Comparison of ENCODE assay signal across 17 cellular contexts in the genomic region with DNA sequence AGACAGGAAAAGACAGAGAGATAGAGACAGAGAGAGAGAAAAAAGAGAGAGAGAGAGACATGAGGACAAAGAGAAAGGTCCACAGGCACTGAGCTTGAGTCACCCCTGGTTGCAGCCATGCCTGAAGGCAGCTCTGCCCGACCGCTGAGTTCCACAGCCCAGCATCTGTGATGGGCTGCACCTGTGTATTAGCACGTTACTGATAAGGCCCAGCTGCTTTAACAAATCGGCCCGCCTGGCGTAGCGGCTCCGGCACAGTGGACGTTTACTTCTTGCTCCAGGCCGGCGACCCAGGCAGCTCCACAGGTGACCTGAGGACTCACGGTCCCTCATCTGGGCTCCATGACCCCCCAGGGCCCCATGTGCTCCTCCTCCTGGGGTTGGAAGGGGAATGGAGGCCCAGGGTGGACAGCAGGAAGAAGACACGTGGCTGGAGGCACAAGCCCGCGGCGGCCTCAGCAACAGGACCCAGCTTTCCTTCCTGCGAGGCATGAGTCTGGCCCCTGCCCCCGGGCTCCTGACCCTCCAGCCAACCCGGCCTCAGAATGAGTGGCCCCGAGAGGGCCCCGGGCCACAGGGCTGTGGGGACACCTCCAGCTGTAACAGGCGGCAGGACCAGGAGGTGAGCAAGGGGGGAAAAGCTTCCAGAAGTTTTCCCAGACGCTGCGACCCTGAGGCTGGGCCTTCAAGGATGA. TPM values are rescaled to one million over a fixed set of nuclear protein-coding genes. Genes with fewer than 3 reads are reported as not detected.
A peak's percentile ranks its signal among the peaks of the same experiment; 100 is the strongest.
DNase-seq lines count a peak whose midpoint lies in the region; ATAC-seq and TF ChIP-seq lines count a peak whose summit lies in the region.
"Had no signal": no experiment of that assay in that cellular context is flagged by ENCODE, and none has a peak within 500 bp of the region (broad histone marks: within the 10 kb centered on the region; RNA-seq: fewer than 3 reads in every experiment).

No MANE protein-coding gene starts in this region.

- POLR2A ChIA-PET in activated CD8-positive, alpha-beta T cell treated with anti-CD3 and anti-CD28 coated beads, Interleukin-2, amount 10 ng/mL, durations not matched to agents 7 days and 5 days (lab: Charles Lee), result no interaction called here
- POLR2A ChIA-PET in activated CD8-positive, alpha-beta T cell treated with anti-CD3 and anti-CD28 coated beads for 36 hours (lab: Charles Lee), result interaction anchor here (0.6 to 1.0 kb wide), 5 partner anchors 8 to 503 kb away, joined by 3 to 4 read pairs (median 3); a partner anchor contains a TSS
- POLR2A ChIA-PET in activated B cell treated with CpG ODN at 0.5 μM for 24 hours (lab: Charles Lee), result interaction anchor here (0.6 to 1.1 kb wide), 3 partner anchors 9 to 200 kb away, joined by 3 to 4 read pairs (median 3); a partner anchor contains a TSS

- no peaks in the 10 kb centered on the region for H3K27me3 Mint-ChIP-seq in activated CD8-positive, alpha-beta T cell treated with anti-CD3 and anti-CD28 coated beads, Interleukin-2, amount 10 ng/mL, durations not matched to agents 7 days and 5 days (ENCODE audit: low read depth)
- H3K27me3 Mint-ChIP-seq in activated CD8-positive, alpha-beta T cell treated with anti-CD3 and anti-CD28 coated beads for 36 hours, result no peaks in the 10 kb centered on the region
- H3K27me3 Mint-ChIP-seq in activated B cell treated with CpG ODN at 0.5 μM for 24 hours (no peaks in the 10 kb centered on the region), naive B cell (no peaks in the 10 kb centered on the region)
- no peaks in the 10 kb centered on the region for H3K27me3 Mint-ChIP-seq in stimulated activated memory B cell treated with anti-CD40 and anti-IgM and Interleukin-4, amounts not matched to agents 10 μg/mL and 1 μg/mL and 100 μg/mL, for 72 hours

- peak overlapping the region; percentile 25 for H3K27ac Mint-ChIP-seq in activated CD8-positive, alpha-beta T cell treated with anti-CD3 and anti-CD28 coated beads, Interleukin-2, amount 10 ng/mL, durations not matched to agents 7 days and 5 days
- H3K27ac Mint-ChIP-seq in activated CD8-positive, alpha-beta T cell treated with anti-CD3 and anti-CD28 coated beads for 36 hours, result no peak overlapping the region
- H3K27ac Mint-ChIP-seq in activated B cell treated with CpG ODN at 0.5 μM for 24 hours, result peak overlapping the region; percentile 37
- H3K27ac Mint-ChIP-seq in naive B cell, result peak overlapping the region; percentile 91 to 99 (median 96)
- peak overlapping the region; percentile 4 for H3K27ac Mint-ChIP-seq in stimulated activated memory B cell treated with anti-CD40 and anti-IgM and Interleukin-4, amounts not matched to agents 10 μg/mL and 1 μg/mL and 100 μg/mL, for 72 hours
- H3K27ac Mint-ChIP-seq: endodermal cell had no signal

- peaks cover 22% of the 10 kb centered on the region for H3K36me3 Mint-ChIP-seq in activated CD8-positive, alpha-beta T cell treated with anti-CD3 and anti-CD28 coated beads, Interleukin-2, amount 10 ng/mL, durations not matched to agents 7 days and 5 days (ENCODE audit: low read depth)
- H3K36me3 Mint-ChIP-seq in activated CD8-positive, alpha-beta T cell treated with anti-CD3 and anti-CD28 coated beads for 36 hours (ENCODE audit: low read depth), result peaks cover 7% of the 10 kb centered on the region
- peaks cover 10% of the 10 kb centered on the region for H3K36me3 Mint-ChIP-seq in activated B cell treated with CpG ODN at 0.5 μM for 24 hours (ENCODE audit: low read depth)
- no peaks in the 10 kb centered on the region for H3K36me3 Mint-ChIP-seq in naive B cell
- peaks cover 9% of the 10 kb centered on the region for H3K36me3 Mint-ChIP-seq in stimulated activated memory B cell treated with anti-CD40 and anti-IgM and Interleukin-4, amounts not matched to agents 10 μg/mL and 1 μg/mL and 100 μg/mL, for 72 hours

- CTCF ChIA-PET in activated CD8-positive, alpha-beta T cell treated with anti-CD3 and anti-CD28 coated beads, Interleukin-2, amount 10 ng/mL, durations not matched to agents 7 days and 5 days (lab: Charles Lee), result interaction anchor here (1.4 to 2.0 kb wide), 2 partner anchors 9 to 39 kb away, joined by 4 to 6 read pairs; no protein-coding TSS in a partner anchor
- CTCF ChIA-PET in activated CD8-positive, alpha-beta T cell treated with anti-CD3 and anti-CD28 coated beads for 36 hours (lab: Charles Lee), result interaction anchor here (1.6 kb wide), 1 partner anchor 10 kb away, joined by 3 read pairs; no protein-coding TSS in a partner anchor
- CTCF ChIA-PET in activated B cell treated with CpG ODN at 0.5 μM for 24 hours (lab: Charles Lee), result no interaction called here

- intact Hi-C loops in activated CD8-positive, alpha-beta T cell treated with anti-CD3 and anti-CD28 coated beads for 36 hours (cut with micrococcal nuclease), result no loop called here
- intact Hi-C loops in activated B cell treated with CpG ODN at 0.5 μM for 24 hours (cut with micrococcal nuclease), result no loop called here

- H3K4me1 Mint-ChIP-seq in activated CD8-positive, alpha-beta T cell treated with anti-CD3 and anti-CD28 coated beads, Interleukin-2, amount 10 ng/mL, durations not matched to agents 7 days and 5 days (ENCODE audit: low read depth), result peaks cover 28% of the 10 kb centered on the region
- peaks cover 11% of the 10 kb centered on the region for H3K4me1 Mint-ChIP-seq in activated CD8-positive, alpha-beta T cell treated with anti-CD3 and anti-CD28 coated beads for 36 hours (ENCODE audit: low read depth)
- H3K4me1 Mint-ChIP-seq in activated B cell treated with CpG ODN at 0.5 μM for 24 hours, result peaks cover 47% of the 10 kb centered on the region
- H3K4me1 Mint-ChIP-seq in naive B cell, result peaks cover 49 to 60% (median 56%) of the 10 kb centered on the region in 3 donors
- H3K4me1 Mint-ChIP-seq in stimulated activated memory B cell treated with anti-CD40 and anti-IgM and Interleukin-4, amounts not matched to agents 10 μg/mL and 1 μg/mL and 100 μg/mL, for 72 hours, result peaks cover 54% of the 10 kb centered on the region

- DNase-seq in activated CD8-positive, alpha-beta T cell treated with anti-CD3 and anti-CD28 coated beads, Interleukin-2, amount 10 ng/mL, durations not matched to agents 7 days and 5 days, result no peak
- no peak for DNase-seq in activated CD8-positive, alpha-beta T cell treated with anti-CD3 and anti-CD28 coated beads for 36 hours
- DNase-seq in activated B cell treated with CpG ODN at 0.5 μM for 24 hours, result no peak
- DNase-seq in naive B cell, result no peak
- no peak for DNase-seq in NCI-H1930 (lab: John Stamatoyannopoulos, UW)
- DNase-seq in NCI-H524 (lab: John Stamatoyannopoulos, UW), result no peak
- DNase-seq: activated T-cell treated with anti-CD3 and anti-CD28 coated beads, Interleukin-2, amount 50 U/mL, for 48 hours; brain microvascular endothelial cell; endodermal cell; IMR-90; lower lobe of right lung; NCI-H1417; NCI-H2107; NCI-H524 treated with DMSO at 0.1 percent for 48 hours; T-helper 9 cell had no signal

- no peaks in the 10 kb centered on the region for H3K9me3 Mint-ChIP-seq in activated CD8-positive, alpha-beta T cell treated with anti-CD3 and anti-CD28 coated beads, Interleukin-2, amount 10 ng/mL, durations not matched to agents 7 days and 5 days (ENCODE audit: insufficient read depth)
- peaks cover 7% of the 10 kb centered on the region for H3K9me3 Mint-ChIP-seq in activated CD8-positive, alpha-beta T cell treated with anti-CD3 and anti-CD28 coated beads for 36 hours
- H3K9me3 Mint-ChIP-seq in activated B cell treated with CpG ODN at 0.5 μM for 24 hours, result peaks cover 5% of the 10 kb centered on the region
- H3K9me3 Mint-ChIP-seq in naive B cell, result peaks cover 0 to 4% (median 0%) of the 10 kb centered on the region in 7 donors
- peaks cover 4% of the 10 kb centered on the region for H3K9me3 Mint-ChIP-seq in stimulated activated memory B cell treated with anti-CD40 and anti-IgM and Interleukin-4, amounts not matched to agents 10 μg/mL and 1 μg/mL and 100 μg/mL, for 72 hours

- H3K4me3 Mint-ChIP-seq in activated CD8-positive, alpha-beta T cell treated with anti-CD3 and anti-CD28 coated beads, Interleukin-2, amount 10 ng/mL, durations not matched to agents 7 days and 5 days, result no peak overlapping the region
- no peak overlapping the region for H3K4me3 Mint-ChIP-seq in activated CD8-positive, alpha-beta T cell treated with anti-CD3 and anti-CD28 coated beads for 36 hours
- H3K4me3 Mint-ChIP-seq in activated B cell treated with CpG ODN at 0.5 μM for 24 hours (no peak overlapping the region), naive B cell (peak overlapping the region in 3 of 8 donors; percentile 25 to 66 (median 60))
- H3K4me3 Mint-ChIP-seq in stimulated activated memory B cell treated with anti-CD40 and anti-IgM and Interleukin-4, amounts not matched to agents 10 μg/mL and 1 μg/mL and 100 μg/mL, for 72 hours, result no peak overlapping the region
- H3K4me3 Mint-ChIP-seq: endodermal cell had no signal

- no peak for TF ChIP-seq CTCF in activated CD8-positive, alpha-beta T cell treated with anti-CD3 and anti-CD28 coated beads for 36 hours (IDR thresholded peaks at IDR 0.05)
- TF ChIP-seq CTCF in activated B cell treated with CpG ODN at 0.5 μM for 24 hours (IDR thresholded peaks at IDR 0.05), result no peak

- no peak for ATAC-seq in activated CD8-positive, alpha-beta T cell treated with anti-CD3 and anti-CD28 coated beads, Interleukin-2, amount 10 ng/mL, durations not matched to agents 7 days and 5 days
- ATAC-seq in activated CD8-positive, alpha-beta T cell treated with anti-CD3 and anti-CD28 coated beads for 36 hours, result no peak
- no peak for ATAC-seq in activated B cell treated with CpG ODN at 0.5 μM for 24 hours (ENCODE audit: low read depth)
- ATAC-seq in naive B cell (ENCODE audit: low read depth in 2 of 2), result no peak
- ATAC-seq in stimulated activated memory B cell treated with anti-CD40 and anti-IgM and Interleukin-4, amounts not matched to agents 10 μg/mL and 1 μg/mL and 100 μg/mL, for 72 hours, result no peak
- ATAC-seq in HG02678 (IDR thresholded peaks at IDR 0.05; ENCODE audit: unreplicated experiment), result no peak
- ATAC-seq: lower lobe of right lung had no signal

RNA-seq across cellular contexts. Expression of a gene that starts 3.9 kb away (rescaled TPM):
- 100 to 1,000 TPM; 103 to 105 TPM for total RNA-seq in activated CD8-positive, alpha-beta T cell treated with anti-CD3 and anti-CD28 coated beads, Interleukin-2, amount 10 ng/mL, durations not matched to agents 7 days and 5 days
- 10 to 100 TPM; 51.9 to 57.5 TPM for total RNA-seq in activated CD8-positive, alpha-beta T cell treated with anti-CD3 and anti-CD28 coated beads for 36 hours
- total RNA-seq in activated B cell treated with CpG ODN at 0.5 μM for 24 hours, result 83.1 and 89.1 TPM in 2 replicates
- 10 to 100 TPM; 17.6 to 40.7 (median 25.1) TPM for polyA plus RNA-seq in naive B cell (ENCODE audit: low read depth in 6 of 6)

RNA-seq across cellular contexts. Expression of a gene that starts 31.9 kb away (rescaled TPM):
- 10 to 100 TPM in 1 of 2 experiments, 1 to 10 TPM in 1; 9.9 to 11.0 TPM for total RNA-seq in activated CD8-positive, alpha-beta T cell treated with anti-CD3 and anti-CD28 coated beads, Interleukin-2, amount 10 ng/mL, durations not matched to agents 7 days and 5 days
- 1 to 10 TPM; 5.3 to 6.7 TPM for total RNA-seq in activated CD8-positive, alpha-beta T cell treated with anti-CD3 and anti-CD28 coated beads for 36 hours
- 8.5 and 14.1 TPM in 2 replicates for total RNA-seq in activated B cell treated with CpG ODN at 0.5 μM for 24 hours
- polyA plus RNA-seq in naive B cell (ENCODE audit: low read depth in 6 of 6), result 1 to 10 TPM; 1.9 to 6.1 (median 3.6) TPM

RNA-seq across cellular contexts. Expression of a gene that starts 31.9 kb away (rescaled TPM):
- total RNA-seq in activated CD8-positive, alpha-beta T cell treated with anti-CD3 and anti-CD28 coated beads, Interleukin-2, amount 10 ng/mL, durations not matched to agents 7 days and 5 days, result 10 to 100 TPM; 29.9 to 37.2 TPM
- total RNA-seq in activated CD8-positive, alpha-beta T cell treated with anti-CD3 and anti-CD28 coated beads for 36 hours, result 10 to 100 TPM; 23.1 to 25.1 TPM
- 47.6 and 59.7 TPM in 2 replicates for total RNA-seq in activated B cell treated with CpG ODN at 0.5 μM for 24 hours
- polyA plus RNA-seq in naive B cell (ENCODE audit: low read depth in 6 of 6), result 10 to 100 TPM; 18.9 to 35.1 (median 25.6) TPM

RNA-seq across cellular contexts. Expression of a gene that starts 51.8 kb away (rescaled TPM):
- total RNA-seq in activated CD8-positive, alpha-beta T cell treated with anti-CD3 and anti-CD28 coated beads, Interleukin-2, amount 10 ng/mL, durations not matched to agents 7 days and 5 days, result 100 to 1,000 TPM; 181 to 196 TPM
- total RNA-seq in activated CD8-positive, alpha-beta T cell treated with anti-CD3 and anti-CD28 coated beads for 36 hours, result 100 to 1,000 TPM; 112 to 113 TPM
- 57.4 and 64.3 TPM in 2 replicates for total RNA-seq in activated B cell treated with CpG ODN at 0.5 μM for 24 hours
- 100 to 1,000 TPM in 1 of 6 donors, 10 to 100 TPM in 5; 59.4 to 113 (median 78.2) TPM for polyA plus RNA-seq in naive B cell (ENCODE audit: low read depth in 6 of 6)
